In genomic region chr12:2284321-2284813, GRCh38 we compare ENCODE assay signal across 1 cellular context.
TF ChIP-seq lines count a peak whose summit lies in the region.

No MANE protein-coding gene starts in this region.

TF ChIP-seq in GM12878, 131 proteins besides CTCF, POLR2A, EP300 and RAD21 (continued from another document):
- TF ChIP-seq, protein P1, sequence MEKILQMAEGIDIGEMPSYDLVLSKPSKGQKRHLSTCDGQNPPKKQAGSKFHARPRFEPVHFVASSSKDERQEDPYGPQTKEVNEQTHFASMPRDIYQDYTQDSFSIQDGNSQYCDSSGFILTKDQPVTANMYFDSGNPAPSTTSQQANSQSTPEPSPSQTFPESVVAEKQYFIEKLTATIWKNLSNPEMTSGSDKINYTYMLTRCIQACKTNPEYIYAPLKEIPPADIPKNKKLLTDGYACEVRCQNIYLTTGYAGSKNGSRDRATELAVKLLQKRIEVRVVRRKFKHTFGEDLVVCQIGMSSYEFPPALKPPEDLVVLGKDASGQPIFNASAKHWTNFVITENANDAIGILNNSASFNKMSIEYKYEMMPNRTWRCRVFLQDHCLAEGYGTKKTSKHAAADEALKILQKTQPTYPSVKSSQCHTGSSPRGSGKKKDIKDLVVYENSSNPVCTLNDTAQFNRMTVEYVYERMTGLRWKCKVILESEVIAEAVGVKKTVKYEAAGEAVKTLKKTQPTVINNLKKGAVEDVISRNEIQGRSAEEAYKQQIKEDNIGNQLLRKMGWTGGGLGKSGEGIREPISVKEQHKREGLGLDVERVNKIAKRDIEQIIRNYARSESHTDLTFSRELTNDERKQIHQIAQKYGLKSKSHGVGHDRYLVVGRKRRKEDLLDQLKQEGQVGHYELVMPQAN (conservative IDR thresholded peaks at IDR 0.05), result no peak
- no peak for TF ChIP-seq E2F8 (IDR thresholded peaks at IDR 0.05; ENCODE audit: low read depth, partially characterized antibody)
- TF ChIP-seq BHLHE40 (IDR thresholded peaks at IDR 0.05; ENCODE audit: borderline replicate concordance in 1 of 2, low read depth in 2 of 2, low read length in 1 of 2), result no peak
- TF ChIP-seq RUNX3 (IDR thresholded peaks at IDR 0.05; ENCODE audit: low read length), result no peak
- TF ChIP-seq RB1 (IDR thresholded peaks at IDR 0.05; ENCODE audit: borderline replicate concordance), result no peak
- no peak for TF ChIP-seq SMC3 (IDR thresholded peaks at IDR 0.05; ENCODE audit: borderline replicate concordance, low read length)
TF ChIP-seq in GM12878: peak in this region for 0.
